In the genomic region with DNA sequence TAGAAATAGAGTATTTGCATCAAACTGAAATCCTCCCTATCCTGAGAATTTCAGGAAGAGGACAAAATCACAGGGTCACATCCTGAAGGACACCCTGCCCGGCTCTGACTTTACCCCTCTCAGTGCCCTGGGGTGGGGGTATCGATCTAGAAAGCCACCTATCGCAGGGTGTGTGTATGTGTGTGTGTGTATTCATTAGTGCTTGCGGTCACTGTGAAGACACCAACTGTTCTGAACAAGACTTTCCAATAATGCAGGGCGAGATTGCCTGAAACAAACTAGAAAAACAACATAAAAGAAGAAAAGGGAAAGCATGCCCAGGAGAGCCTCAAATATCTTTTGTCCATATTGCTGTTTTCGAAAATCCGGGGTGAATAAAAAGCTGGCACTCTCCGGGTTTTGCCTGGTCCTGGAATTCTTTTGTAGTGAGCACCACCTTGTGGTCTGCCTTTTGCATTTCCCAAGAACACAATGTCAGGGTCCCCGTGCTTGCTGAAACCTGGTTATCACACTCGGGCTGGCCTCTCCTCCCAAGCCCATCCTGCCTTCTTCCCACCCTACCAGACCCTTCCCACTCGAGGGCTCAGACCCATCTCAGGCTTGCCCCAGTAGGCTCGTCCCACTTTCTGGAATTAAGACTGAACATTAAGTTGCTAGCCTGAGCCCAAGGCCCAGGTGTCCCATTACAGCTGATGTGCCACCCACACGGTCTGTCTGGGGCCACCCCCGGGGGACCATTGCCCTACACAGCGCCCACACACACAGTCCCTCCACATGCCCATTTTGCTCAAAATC, we compare ENCODE assay signal across 1 cellular context.
TF ChIP-seq lines count a peak whose summit lies in the region.

No MANE protein-coding gene starts in this region.

TF ChIP-seq in GM12878, 131 proteins besides CTCF, POLR2A, EP300 and RAD21 (continued from another document):
- TF ChIP-seq RAD51 (IDR thresholded peaks at IDR 0.05) (no peak), RUNX3 (IDR thresholded peaks at IDR 0.05; ENCODE audit: low read length) (peak; percentile 39), SMC3 (IDR thresholded peaks at IDR 0.05; ENCODE audit: borderline replicate concordance, low read length) (peak; percentile 84), ZSCAN29 (IDR thresholded peaks at IDR 0.05) (peak; percentile 54; the same call in 1 of the 2 replicates), BHLHE40 (IDR thresholded peaks at IDR 0.05; ENCODE audit: borderline replicate concordance in 1 of 2, low read depth in 2 of 2, low read length in 1 of 2) (0 out of 4 replicates have a peak, but pooled peaks of 1 of the 2 experiments have one; percentile 14)
